In the genomic region with DNA sequence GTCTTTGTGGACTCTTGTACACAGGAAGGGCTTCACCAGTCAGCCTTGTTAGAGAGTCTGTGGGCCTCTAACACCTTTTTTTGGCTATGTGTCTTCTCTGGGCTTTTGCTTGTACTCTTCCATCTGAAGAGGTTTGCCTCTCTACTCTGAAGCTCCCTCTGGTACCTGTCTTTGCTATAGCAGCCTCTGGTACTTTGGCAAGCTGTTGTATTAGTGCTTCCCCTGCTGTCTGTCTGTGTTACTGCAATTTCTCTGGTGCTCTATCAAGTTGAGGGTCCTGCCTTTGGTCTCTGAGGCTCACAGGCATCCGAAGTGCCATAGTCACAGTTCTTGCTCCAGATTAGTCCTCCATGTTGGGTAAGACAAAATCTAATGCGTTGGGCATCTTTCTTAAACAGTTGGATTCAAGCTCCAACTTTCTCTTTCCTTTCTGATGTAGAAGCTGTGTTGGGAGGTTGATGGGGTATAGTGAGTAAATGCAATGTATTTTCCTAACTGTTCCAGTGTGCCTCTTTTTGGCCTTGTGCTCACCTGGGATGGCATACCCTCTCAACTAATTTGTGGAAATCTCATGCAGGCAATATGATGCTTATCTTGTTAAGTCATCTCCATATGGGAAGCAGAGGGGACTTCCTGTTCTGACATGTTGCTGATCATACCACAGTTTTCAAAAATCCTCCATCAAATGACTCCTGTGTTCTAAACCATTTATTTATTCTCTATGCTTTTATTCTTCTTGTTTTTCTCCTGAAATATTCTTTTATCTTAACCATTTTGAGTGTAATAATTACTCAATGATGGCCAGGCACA, we compare ENCODE assay signal across 8 cellular contexts.
DNase-seq lines count a peak whose midpoint lies in the region; ATAC-seq and TF ChIP-seq lines count a peak whose summit lies in the region.

No MANE protein-coding gene starts in this region.

- POLR2A ChIA-PET in AG04450 (lab: Yijun Ruan, JAX), result no interaction called here

- TF ChIP-seq CTCF in AG04450 (IDR thresholded peaks at IDR 0.05; ENCODE audit: low read depth, low read length), result peak; percentile 63

- no peak overlapping the region for H3K9ac ChIP-seq in NT2/D1 (ENCODE audit: insufficient read length, low read depth)

- H3K9me3 ChIP-seq in AG04450 (ENCODE audit: control insufficient read depth, insufficient read depth, low read length) (no peaks in the 10 kb centered on the region), NT2/D1 (ENCODE audit: insufficient read depth, low read length) (no peaks in the 10 kb centered on the region)

- CTCF ChIA-PET in AG04450 (lab: Charles Lee), result interaction anchor here (0.8 to 4.4 kb wide), 7 partner anchors 9 to 270 kb away, joined by 4 to 19 read pairs (median 5); no protein-coding TSS in a partner anchor

- no peaks in the 10 kb centered on the region for H3K4me1 ChIP-seq in NT2/D1 (ENCODE audit: insufficient read depth, insufficient read length)

- H3K36me3 ChIP-seq in NT2/D1 (ENCODE audit: insufficient read depth, insufficient read length, low read length), result peaks cover 13% of the 10 kb centered on the region

- ATAC-seq in HG02981 (IDR thresholded peaks at IDR 0.05; ENCODE audit: unreplicated experiment) (peak; percentile 68), left lobe of liver (peak; percentile 93)

- DNase-seq in AG04450 (ENCODE audit: low read depth, low spot score), result no peak
- DNase-seq in GF-D8 (lab: John Stamatoyannopoulos, UW), result peak; percentile 15
- peak; percentile 90 for DNase-seq in NT2/D1 (ENCODE audit: low read depth, low spot score)
- DNase-seq in astrocyte of the hippocampus (ENCODE audit: low read depth, low spot score), result peak; percentile 23
- DNase-seq in left lobe of liver (ENCODE audit: low spot score), result no peak
- DNase-seq in amygdala (lab: John Stamatoyannopoulos, UW), result no peak
- no peak for DNase-seq in hippocampal formation (lab: John Stamatoyannopoulos, UW)

- H3K27me3 ChIP-seq in AG04450 (ENCODE audit: control insufficient read depth, insufficient read depth, low read length), result no peaks in the 10 kb centered on the region
- no peaks in the 10 kb centered on the region for H3K27me3 ChIP-seq in NT2/D1 (ENCODE audit: insufficient read depth, insufficient read length)

- H3K27ac ChIP-seq in AG04450 (ENCODE audit: low read depth, low read length), result no peak overlapping the region

- no peak overlapping the region for H3K4me3 ChIP-seq in AG04450 (ENCODE audit: low read depth, low read length)
- no peak overlapping the region for H3K4me3 ChIP-seq in NT2/D1 (ENCODE audit: insufficient read length, low read depth)

Comparison
In these comparisons a context has a peak if more than half of its experiments do, and no peak if none do; other contexts are left out.
1. DNase-seq: peak in GF-D8 (single experiment), NT2/D1 (single experiment) and astrocyte of the hippocampus (single experiment); none in AG04450 (single experiment), left lobe of liver (single experiment), amygdala (0 of 56) and hippocampal formation (0 of 2).